18 cellular contexts compared by ENCODE assay signal in the genomic region with DNA sequence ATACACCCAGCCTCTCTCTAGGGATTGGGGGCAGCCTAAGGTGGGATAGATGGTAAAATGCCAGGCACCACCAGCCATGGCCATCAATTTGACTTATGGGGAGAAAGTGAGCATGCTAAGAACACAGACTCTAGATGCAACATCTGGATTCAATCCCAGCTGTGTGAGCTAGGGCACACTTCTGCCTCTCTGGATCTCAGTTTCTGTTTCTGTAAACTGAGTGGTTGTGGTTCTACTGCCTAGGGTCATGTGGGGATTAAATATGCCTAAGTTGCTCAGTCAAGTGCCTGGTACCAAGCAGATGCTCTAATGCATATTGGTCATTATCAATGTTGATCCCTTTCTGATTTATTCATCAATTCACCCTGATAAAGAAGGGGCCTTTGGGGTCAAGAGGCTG.
"Had no signal": no experiment of that assay in that cellular context is flagged by ENCODE, and none has a peak within 500 bp of the region (broad histone marks: within the 10 kb centered on the region; RNA-seq: fewer than 3 reads in every experiment).

No MANE protein-coding gene starts in this region.

- H3K36me3 Mint-ChIP-seq: activated naive CD8-positive, alpha-beta T cell treated with anti-CD3 and anti-CD28 coated beads, Interleukin-2, amount 10 ng/mL, durations not matched to agents 7 days and 5 days; natural killer cell treated with Interleukin-12 subunit alpha and Interleukin-12 subunit beta and Interleukin-15 and Interleukin-18, amount 100 ng/mL, for 72 hours had no signal

- H3K4me1 Mint-ChIP-seq: activated CD4-positive, alpha-beta T cell treated with anti-CD3 and anti-CD28 coated beads for 36 hours; endodermal cell had no signal

- H3K27me3 Mint-ChIP-seq: activated CD4-positive, alpha-beta T cell treated with anti-CD3 and anti-CD28 coated beads for 36 hours had no signal

- ATAC-seq: activated CD4-positive, alpha-beta T cell treated with anti-CD3 and anti-CD28 coated beads for 36 hours; gastroesophageal sphincter; natural killer cell treated with Interleukin-12 subunit alpha and Interleukin-12 subunit beta and Interleukin-15 and Interleukin-18, amount 100 ng/mL, for 72 hours; pancreas; right cardiac atrium; stimulated activated naive CD8-positive, alpha-beta T cell treated with anti-CD3 and anti-CD28 coated beads, Interleukin-15, Interleukin-2, amounts not matched to agents 100 U/mL and 50 U/mL, for 24 hours had no signal

- H3K9me3 Mint-ChIP-seq: activated B cell treated with CpG ODN at 0.5 μM for 24 hours; activated naive CD4-positive, alpha-beta T cell treated with anti-CD3 and anti-CD28 coated beads for 36 hours; activated naive CD8-positive, alpha-beta T cell treated with anti-CD3 and anti-CD28 coated beads, Interleukin-2, amount 10 ng/mL, durations not matched to agents 7 days and 5 days; endodermal cell; natural killer cell treated with Interleukin-12 subunit alpha and Interleukin-12 subunit beta and Interleukin-15 and Interleukin-18, amount 100 ng/mL, for 72 hours had no signal

- DNase-seq: activated B cell treated with CpG ODN at 0.5 μM for 24 hours; activated CD4-positive, alpha-beta T cell treated with anti-CD3 and anti-CD28 coated beads for 36 hours; activated CD4-positive, alpha-beta T cell treated with anti-CD3 and anti-CD28 coated beads, Interleukin-2, amount 50 U/mL, for 4 hours; activated naive CD4-positive, alpha-beta T cell treated with anti-CD3 and anti-CD28 coated beads for 36 hours; activated naive CD8-positive, alpha-beta T cell treated with anti-CD3 and anti-CD28 coated beads, Interleukin-2, amount 10 ng/mL, durations not matched to agents 7 days and 5 days; activated T-cell treated with anti-CD3 and anti-CD28 coated beads, Interleukin-2, amount 50 U/mL, for 48 hours; amniotic stem cell; colonic mucosa; endodermal cell; head of caudate nucleus; hypothalamus; pancreas; right cardiac atrium; stimulated activated CD4-positive, alpha-beta T cell treated with anti-CD3 and anti-CD28 coated beads, Interleukin-4, amount 100 ng/mL, for 24 hours; stimulated activated naive CD8-positive, alpha-beta T cell treated with anti-CD3 and anti-CD28 coated beads, Interleukin-15, Interleukin-2, amounts not matched to agents 100 U/mL and 50 U/mL, for 24 hours; upper lobe of left lung had no signal

- H3K27ac Mint-ChIP-seq: activated B cell treated with CpG ODN at 0.5 μM for 24 hours; activated CD4-positive, alpha-beta T cell treated with anti-CD3 and anti-CD28 coated beads for 36 hours; activated naive CD4-positive, alpha-beta T cell treated with anti-CD3 and anti-CD28 coated beads for 36 hours; activated naive CD8-positive, alpha-beta T cell treated with anti-CD3 and anti-CD28 coated beads, Interleukin-2, amount 10 ng/mL, durations not matched to agents 7 days and 5 days; endodermal cell; natural killer cell treated with Interleukin-12 subunit alpha and Interleukin-12 subunit beta and Interleukin-15 and Interleukin-18, amount 100 ng/mL, for 72 hours had no signal

- H3K4me3 Mint-ChIP-seq: activated B cell treated with CpG ODN at 0.5 μM for 24 hours; activated CD4-positive, alpha-beta T cell treated with anti-CD3 and anti-CD28 coated beads for 36 hours; activated naive CD4-positive, alpha-beta T cell treated with anti-CD3 and anti-CD28 coated beads for 36 hours; activated naive CD8-positive, alpha-beta T cell treated with anti-CD3 and anti-CD28 coated beads, Interleukin-2, amount 10 ng/mL, durations not matched to agents 7 days and 5 days; endodermal cell; natural killer cell treated with Interleukin-12 subunit alpha and Interleukin-12 subunit beta and Interleukin-15 and Interleukin-18, amount 100 ng/mL, for 72 hours had no signal
